ENCODE assay signal across 16 cellular contexts in the genomic region with DNA sequence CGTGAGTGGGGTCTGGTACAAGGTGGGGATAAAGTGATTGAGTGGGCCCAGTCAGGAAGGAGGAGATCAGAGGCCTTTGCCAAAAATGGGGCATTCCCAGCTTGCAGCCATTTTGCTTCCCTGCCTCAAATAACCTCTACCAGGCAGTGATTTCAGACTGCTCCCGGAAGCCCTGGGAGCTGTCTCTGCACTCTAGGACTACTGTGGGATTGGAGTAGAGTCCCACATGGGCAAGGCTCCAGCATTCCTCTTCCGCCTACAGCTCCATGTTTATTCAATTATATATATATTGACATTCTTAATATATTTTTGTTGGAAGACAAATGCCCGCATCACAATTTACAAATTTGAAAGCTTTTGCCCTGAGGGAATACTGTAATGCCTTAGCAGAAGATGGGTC.
DNase-seq lines count a peak whose midpoint lies in the region; ATAC-seq lines count a peak whose summit lies in the region.
"Had no signal": no experiment of that assay in that cellular context is flagged by ENCODE, and none has a peak within 500 bp of the region (broad histone marks: within the 10 kb centered on the region; RNA-seq: fewer than 3 reads in every experiment).

No MANE protein-coding gene starts in this region.

- peaks cover 95% of the 10 kb centered on the region for H3K36me3 Mint-ChIP-seq in activated T-cell treated with anti-CD3 and anti-CD28 coated beads, Interleukin-2, amount 50 U/mL, for 24 hours (ENCODE audit: low read depth)

- no peaks in the 10 kb centered on the region for H3K9me3 Mint-ChIP-seq in activated T-cell treated with anti-CD3 and anti-CD28 coated beads, Interleukin-2, amount 50 U/mL, for 24 hours

- peak; percentile 12 for DNase-seq in activated T-cell treated with anti-CD3 and anti-CD28 coated beads, Interleukin-2, amount 50 U/mL, for 1 hour
- DNase-seq in activated T-cell treated with anti-CD3 and anti-CD28 coated beads, Interleukin-2, amount 50 U/mL, for 24 hours = no peak
- DNase-seq in fibroblast of gingiva (ENCODE audit: low read depth) (peak; percentile 11), non-pigmented ciliary epithelial cell (ENCODE audit: low read depth) (peak; percentile 6), NCI-H1930 (lab: John Stamatoyannopoulos, UW) (no peak)
- DNase-seq: 8988T, DND-41, HCEC 1CT, NCI-H1092 treated with DMSO at 0.1 percent for 48 hours, NCI-H187, NCI-H345, NCI-H748 treated with DMSO at 0.1 percent for 48 hours, OCI-M1, SIG-M5 had no signal

- no peaks in the 10 kb centered on the region for H3K4me1 Mint-ChIP-seq in activated T-cell treated with anti-CD3 and anti-CD28 coated beads, Interleukin-2, amount 50 U/mL, for 24 hours (ENCODE audit: low read depth)

- no peak overlapping the region for H3K27ac Mint-ChIP-seq in activated T-cell treated with anti-CD3 and anti-CD28 coated beads, Interleukin-2, amount 50 U/mL, for 24 hours

- ATAC-seq in GM21529 (IDR thresholded peaks at IDR 0.05; ENCODE audit: unreplicated experiment) (no peak), GM21515 (IDR thresholded peaks at IDR 0.05; ENCODE audit: unreplicated experiment) (no peak)

- H3K4me3 Mint-ChIP-seq in activated T-cell treated with anti-CD3 and anti-CD28 coated beads, Interleukin-2, amount 50 U/mL, for 24 hours = no peak overlapping the region

- H3K27me3 Mint-ChIP-seq in activated T-cell treated with anti-CD3 and anti-CD28 coated beads, Interleukin-2, amount 50 U/mL, for 24 hours = no peaks in the 10 kb centered on the region

Comparison
In these comparisons a context has a peak if more than half of its experiments do, and no peak if none do; other contexts are left out.
1. DNase-seq: peak in activated T-cell treated with anti-CD3 and anti-CD28 coated beads, Interleukin-2, amount 50 U/mL, for 1 hour (single experiment), fibroblast of gingiva (single experiment) and non-pigmented ciliary epithelial cell (single experiment); none in activated T-cell treated with anti-CD3 and anti-CD28 coated beads, Interleukin-2, amount 50 U/mL, for 24 hours (single experiment) and NCI-H1930 (0 of 2).